In genomic region chr17:73189417-73190099, GRCh38 we compare ENCODE assay signal across 8 cellular contexts. TPM values are rescaled to one million over a fixed set of nuclear protein-coding genes. Genes with fewer than 3 reads are reported as not detected.
DNase-seq lines count a peak whose midpoint lies in the region; ATAC-seq and TF ChIP-seq lines count a peak whose summit lies in the region.

No MANE protein-coding gene starts in this region.

- H3K27ac ChIP-seq in colonic mucosa (no peak overlapping the region), neuronal stem cell (replicated peaks; ENCODE audit: low read length) (no peak overlapping the region)

- H2BK12ac ChIP-seq in neuronal stem cell (ENCODE audit: low read length): no peak overlapping the region

- no peak overlapping the region for H3K9ac ChIP-seq in colonic mucosa (ENCODE audit: low read depth in 2 of 2, low read length in 2 of 2)
- H3K9ac ChIP-seq in neuronal stem cell (ENCODE audit: low read depth, low read length, poor library complexity): no peak overlapping the region

- no peak for DNase-seq in AG09319 (ENCODE audit: extremely low read depth, low read depth)
- peak; percentile 72 for DNase-seq in H4 (ENCODE audit: low spot score)
- peak; percentile 4 for DNase-seq in NCI-H748 treated with DMSO at 0.1 percent for 48 hours (lab: John Stamatoyannopoulos, UW)
- no peak for DNase-seq in colonic mucosa
- peak; percentile 29 for DNase-seq in neuronal stem cell (ENCODE audit: low spot score)
- no peak for DNase-seq in effector CD4-positive, alpha-beta T cell

- no peak overlapping the region for H2BK5ac ChIP-seq in neuronal stem cell (ENCODE audit: low read length)

- H3K4me1 ChIP-seq in colonic mucosa (peaks cover 4% of the 10 kb centered on the region), neuronal stem cell (ENCODE audit: control insufficient read depth in 2 of 2, insufficient read depth in 1 of 2, low read depth in 1 of 2, low read length in 2 of 2) (peaks cover 0 to 4% of the 10 kb centered on the region in 2 donors)

- ATAC-seq in HG02885 (IDR thresholded peaks at IDR 0.05; ENCODE audit: poor library complexity, unreplicated experiment) (no peak), HG02981 (IDR thresholded peaks at IDR 0.05; ENCODE audit: unreplicated experiment) (no peak)

- no peak overlapping the region for H2AK5ac ChIP-seq in neuronal stem cell (ENCODE audit: low read depth, low read length)

- no peak overlapping the region for H4K8ac ChIP-seq in neuronal stem cell (ENCODE audit: low read depth, low read length)

- intact Hi-C loops in colonic mucosa (cut with DNase I): loop anchor here (5.0 to 10.0 kb wide), 3 partner anchors 205 to 625 kb away; no protein-coding TSS in a partner anchor

- H3K18ac ChIP-seq in neuronal stem cell (ENCODE audit: low read length): no peak overlapping the region

- TF ChIP-seq CTCF in AG09319 (IDR thresholded peaks at IDR 0.05; ENCODE audit: low read depth, low read length) (peak; percentile 61), colonic mucosa (IDR thresholded peaks at IDR 0.05) (peak; percentile 53)

- no peak overlapping the region for H2BK120ac ChIP-seq in neuronal stem cell (ENCODE audit: low read depth, low read length)

- no peak overlapping the region for H3K4ac ChIP-seq in neuronal stem cell (ENCODE audit: low read length)

- H2AFZ ChIP-seq in neuronal stem cell (ENCODE audit: low read length): no peak overlapping the region

- H3K4me3 ChIP-seq in colonic mucosa (no peak overlapping the region), neuronal stem cell (ENCODE audit: low read length in 2 of 2) (no peak overlapping the region)

- H3K14ac ChIP-seq in neuronal stem cell (ENCODE audit: low read length): no peak overlapping the region

- no CpG with 5 or more reads among the region's 6 CpGs for WGBS in neuronal stem cell (ENCODE audit: extremely low coverage in 2 of 2, insufficient read length in 2 of 2, insufficient replicate concordance in 1 of 2), 2 donors

- no peaks in the 10 kb centered on the region for H3K79me1 ChIP-seq in neuronal stem cell (ENCODE audit: low read depth, low read length)

- no peaks in the 10 kb centered on the region for H3K27me3 ChIP-seq in colonic mucosa
- no peaks in the 10 kb centered on the region for H3K27me3 ChIP-seq in neuronal stem cell (ENCODE audit: control insufficient read depth in 3 of 3, insufficient read depth in 3 of 3, low read depth in 1 of 3, low read length in 3 of 3)

- no peak overlapping the region for H3K23ac ChIP-seq in neuronal stem cell (ENCODE audit: low read depth, low read length, poor library complexity)

- no peaks in the 10 kb centered on the region for H3K36me3 ChIP-seq in colonic mucosa
- H3K36me3 ChIP-seq in neuronal stem cell (replicated peaks in 1 of 2; ENCODE audit: control insufficient read depth in 2 of 2, insufficient read depth in 2 of 2, low read length in 2 of 2): no peaks in the 10 kb centered on the region

- H4K91ac ChIP-seq in neuronal stem cell (ENCODE audit: low read depth, low read length, poor library complexity): no peak overlapping the region

- H3K9me3 ChIP-seq in colonic mucosa: no peaks in the 10 kb centered on the region
- H3K9me3 ChIP-seq in neuronal stem cell (replicated peaks in 1 of 2; ENCODE audit: control insufficient read depth in 2 of 2, insufficient read depth in 1 of 2, low read depth in 1 of 2, low read length in 2 of 2): no peaks in the 10 kb centered on the region

- no peak overlapping the region for H2BK15ac ChIP-seq in neuronal stem cell (ENCODE audit: low read length)

- no peak overlapping the region for H3K4me2 ChIP-seq in neuronal stem cell (ENCODE audit: insufficient read depth, low read length, poor library complexity, severe bottlenecking)

RNA-seq across cellular contexts. Expression of gene COG1, which starts 3.3 kb away (rescaled TPM):
- 18.6 and 18.8 TPM in 2 replicates for total RNA-seq in H4 (2014; rRNA removed; shearing (Covaris generic))
- total RNA-seq in colonic mucosa: 10 to 100 TPM; 41.0 to 41.2 TPM
- 22.7 TPM for polyA plus RNA-seq in neuronal stem cell (2013, experiment 1 of 2)
- polyA plus RNA-seq in neuronal stem cell (2013, experiment 2 of 2): 25.4 TPM

RNA-seq across cellular contexts. Expression of gene SSTR2, which starts 24.7 kb away (rescaled TPM):
- 0.06 and 0.55 TPM in 2 replicates for total RNA-seq in H4 (2014; rRNA removed; shearing (Covaris generic))
- under 1 TPM; 0.74 to 0.90 TPM for total RNA-seq in colonic mucosa
- polyA plus RNA-seq in neuronal stem cell (2013, experiment 1 of 2): 0.45 TPM
- 0.50 TPM for polyA plus RNA-seq in neuronal stem cell (2013, experiment 2 of 2)

Comparison
In these comparisons a context has a peak if more than half of its experiments do, and no peak if none do; other contexts are left out.
1. DNase-seq: peak in H4 (single experiment), NCI-H748 treated with DMSO at 0.1 percent for 48 hours (single experiment) and neuronal stem cell (single experiment); none in AG09319 (single experiment), colonic mucosa (single experiment) and effector CD4-positive, alpha-beta T cell (single experiment).